In genomic region chr2:4219121-4219520, GRCh38 we compare ENCODE assay signal across 24 cellular contexts.
"Had no signal": no experiment of that assay in that cellular context is flagged by ENCODE, and none has a peak within 500 bp of the region (broad histone marks: within the 10 kb centered on the region; RNA-seq: fewer than 3 reads in every experiment).

No MANE protein-coding gene starts in this region.

- DNase-seq: activated CD4-positive, alpha-beta memory T cell treated with anti-CD3 and anti-CD28 coated beads for 36 hours; activated CD4-positive, alpha-beta T cell treated with anti-CD3 and anti-CD28 coated beads for 4 hours; activated CD4-positive, CD25-positive, alpha-beta regulatory T cell; activated effector memory CD4-positive, alpha-beta T cell treated with anti-CD3 and anti-CD28 coated beads, Interleukin-2, amount 50 U/mL, for 16 hours; activated naive CD4-positive, alpha-beta T cell treated with anti-CD3 and anti-CD28 coated beads, Interleukin-2, amount 50 U/mL, for 16 hours; activated naive CD8-positive, alpha-beta T cell treated with anti-CD3 and anti-CD28 coated beads, Interleukin-2, amount 50 U/mL, for 24 hours; activated T-cell treated with anti-CD3 and anti-CD28 coated beads, Interleukin-2, amount 50 U/mL, for 72 hours; cerebellar nuclear complex; esophagus squamous epithelium; gastrocnemius medialis; left ventricle myocardium superior; mammary epithelial cell; naive thymus-derived CD8-positive, alpha-beta T cell; pancreas; psoas muscle; right cardiac atrium; stimulated activated CD4-positive, alpha-beta T cell treated with anti-CD3 and anti-CD28 coated beads, Interleukin-12 subunit alpha, Interleukin-12 subunit beta, amount 100 ng/mL, for 4 hours; stimulated activated CD4-positive, alpha-beta T cell treated with anti-CD3 and anti-CD28 coated beads, Interleukin-1b, Interleukin-23, amount 100 ng/mL, for 48 hours; substantia nigra; T1000; thyroid gland had no signal

- ATAC-seq: activated naive CD8-positive, alpha-beta T cell treated with anti-CD3 and anti-CD28 coated beads, Interleukin-2, amount 50 U/mL, for 24 hours; activated T-cell treated with anti-CD3 and anti-CD28 coated beads, Interleukin-2, amount 50 U/mL, for 72 hours; gastrocnemius medialis; left ventricle myocardium superior; naive thymus-derived CD8-positive, alpha-beta T cell; pancreas; psoas muscle; right cardiac atrium had no signal

- H3K27me3 Mint-ChIP-seq: activated CD4-positive, alpha-beta memory T cell treated with anti-CD3 and anti-CD28 coated beads for 36 hours; activated naive CD8-positive, alpha-beta T cell treated with anti-CD3 and anti-CD28 coated beads, Interleukin-2, amount 50 U/mL, for 24 hours; naive thymus-derived CD8-positive, alpha-beta T cell; stimulated activated naive CD8-positive, alpha-beta T cell treated with anti-CD3 and anti-CD28 coated beads, Interleukin-15, Interleukin-2, amounts not matched to agents 100 ng/mL and 50 ng/mL, for 24 hours had no signal

- H3K4me3 ChIP-seq: coronary artery, esophagus squamous epithelium, gastrocnemius medialis, pancreas, psoas muscle, thyroid gland had no signal

- H3K27ac ChIP-seq: coronary artery, esophagus squamous epithelium, gastrocnemius medialis, pancreas, psoas muscle, thyroid gland had no signal

- H3K9me3 ChIP-seq: esophagus squamous epithelium, gastrocnemius medialis, pancreas, psoas muscle, thyroid gland had no signal

- H3K9me3 Mint-ChIP-seq: mesothelial cell of epicardium had no signal

- H3K4me1 Mint-ChIP-seq: activated naive CD8-positive, alpha-beta T cell treated with anti-CD3 and anti-CD28 coated beads, Interleukin-2, amount 50 U/mL, for 24 hours; mesothelial cell of epicardium; naive thymus-derived CD8-positive, alpha-beta T cell had no signal

- H3K36me3 Mint-ChIP-seq: activated CD4-positive, alpha-beta memory T cell treated with anti-CD3 and anti-CD28 coated beads for 36 hours; mesothelial cell of epicardium; naive thymus-derived CD8-positive, alpha-beta T cell had no signal

- H3K36me3 ChIP-seq: esophagus squamous epithelium, gastrocnemius medialis, pancreas, thyroid gland had no signal

- H3K27ac Mint-ChIP-seq: activated CD4-positive, alpha-beta memory T cell treated with anti-CD3 and anti-CD28 coated beads for 36 hours; activated naive CD8-positive, alpha-beta T cell treated with anti-CD3 and anti-CD28 coated beads, Interleukin-2, amount 50 U/mL, for 24 hours; activated T-cell treated with anti-CD3 and anti-CD28 coated beads, Interleukin-2, amount 50 U/mL, for 72 hours; mesothelial cell of epicardium; naive thymus-derived CD8-positive, alpha-beta T cell; stimulated activated naive CD8-positive, alpha-beta T cell treated with anti-CD3 and anti-CD28 coated beads, Interleukin-15, Interleukin-2, amounts not matched to agents 100 ng/mL and 50 ng/mL, for 24 hours had no signal

- FAIRE-seq: pancreas had no signal

- H3K4me3 Mint-ChIP-seq: activated CD4-positive, alpha-beta memory T cell treated with anti-CD3 and anti-CD28 coated beads for 36 hours; activated naive CD8-positive, alpha-beta T cell treated with anti-CD3 and anti-CD28 coated beads, Interleukin-2, amount 50 U/mL, for 24 hours; activated T-cell treated with anti-CD3 and anti-CD28 coated beads, Interleukin-2, amount 50 U/mL, for 72 hours; mesothelial cell of epicardium; naive thymus-derived CD8-positive, alpha-beta T cell; stimulated activated naive CD8-positive, alpha-beta T cell treated with anti-CD3 and anti-CD28 coated beads, Interleukin-15, Interleukin-2, amounts not matched to agents 100 ng/mL and 50 ng/mL, for 24 hours had no signal
